Comparison of ENCODE assay signal across 14 cellular contexts in the genomic region with DNA sequence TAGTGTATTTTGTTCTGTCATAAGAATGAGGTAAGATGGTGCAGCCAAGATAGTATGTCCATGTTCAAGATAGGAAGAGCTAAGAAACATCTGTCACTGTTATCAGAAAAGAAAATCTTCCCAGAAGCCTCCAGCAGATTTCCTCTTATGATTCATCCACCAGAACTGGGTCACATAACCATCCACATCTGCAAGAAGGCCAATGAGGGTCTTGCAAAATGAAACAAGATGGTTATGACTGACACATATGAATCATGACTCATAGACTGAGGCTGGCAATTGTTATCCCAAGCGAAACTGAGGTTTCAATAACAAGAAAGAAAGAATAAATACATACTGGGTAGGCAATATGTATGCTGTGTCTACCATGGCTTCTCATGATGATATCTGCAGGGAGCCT. TPM values are rescaled to one million over a fixed set of nuclear protein-coding genes. Genes with fewer than 3 reads are reported as not detected.
DNase-seq lines count a peak whose midpoint lies in the region; ATAC-seq and TF ChIP-seq lines count a peak whose summit lies in the region.
"Had no signal": no experiment of that assay in that cellular context is flagged by ENCODE, and none has a peak within 500 bp of the region (broad histone marks: within the 10 kb centered on the region; RNA-seq: fewer than 3 reads in every experiment).

No MANE protein-coding gene starts in this region.

- DNase-seq in GM04504 (ENCODE audit: low read depth) (peak; percentile 17), KBM-7 (peak; percentile 49), glomerular visceral epithelial cell (ENCODE audit: extremely low spot score) (peak; percentile 40), upper lobe of left lung (no peak), anterior cingulate cortex (lab: John Stamatoyannopoulos, UW) (no peak), aorta (no peak), NCI-H82 (lab: John Stamatoyannopoulos, UW) (no peak)
- DNase-seq in activated T-helper 2 cell treated with anti-CD3 and anti-CD28 coated beads, Interferon-gamma antibody, Interleukin-2, Interleukin-4, amounts not matched to agents 10 μg/mL and 5 μg/mL and 100 μg/mL, durations not matched to agents 14 hours and 24 hours and 36 hours (ENCODE audit: low spot score) = peak; percentile 18
- DNase-seq: activated CD8-positive, alpha-beta memory T cell treated with anti-CD3 and anti-CD28 coated beads, Interleukin-2, amount 50 U/mL, for 48 hours; DMS53; NCI-H345 had no signal

- no peak for TF ChIP-seq POLR2A in upper lobe of left lung (IDR thresholded peaks at IDR 0.05)

- H3K36me3 Mint-ChIP-seq in activated T-helper 2 cell treated with anti-CD3 and anti-CD28 coated beads, Interferon-gamma antibody, Interleukin-2, Interleukin-4, amounts not matched to agents 10 μg/mL and 5 μg/mL and 100 μg/mL, durations not matched to agents 14 hours and 24 hours and 36 hours (ENCODE audit: low read depth) = peaks cover 15% of the 10 kb centered on the region

- intact Hi-C loops in activated T-helper 2 cell treated with anti-CD3 and anti-CD28 coated beads, Interferon-gamma antibody, Interleukin-2, Interleukin-4, amounts not matched to agents 10 μg/mL and 5 μg/mL and 100 μg/mL, durations not matched to agents 14 hours and 24 hours and 36 hours (cut with micrococcal nuclease) = loop anchor here (1.0 to 5.0 kb wide), 4 partner anchors 10 to 904 kb away; a partner anchor contains a TSS
- intact Hi-C loops in aorta (cut with DNase I) = no loop called here

- H3K4me1 ChIP-seq in upper lobe of left lung (no peaks in the 10 kb centered on the region), aorta (ENCODE audit: control insufficient read depth in 1 of 2, insufficient read depth in 2 of 2, low read length in 2 of 2) (no peaks in the 10 kb centered on the region)
- H3K4me1 ChIP-seq: suprapubic skin had no signal

- H3K9me3 Mint-ChIP-seq in activated T-helper 2 cell treated with anti-CD3 and anti-CD28 coated beads, Interferon-gamma antibody, Interleukin-2, Interleukin-4, amounts not matched to agents 10 μg/mL and 5 μg/mL and 100 μg/mL, durations not matched to agents 14 hours and 24 hours and 36 hours = no peaks in the 10 kb centered on the region
- H3K9me3 Mint-ChIP-seq: dendritic cell treated with granulocyte-macrophage colony-stimulating factor and Interleukin-4, amounts not matched to agents 40 ng/mL and 50 ng/mL, for 4 days; nephron had no signal

- WGBS in upper lobe of left lung, 2 donors = 58 to 80% methylated on average over 1 of the region's 1 CpG
- WGBS in aorta, 2 donors = 87 to 97% methylated on average over 1 of the region's 1 CpG

- no peak overlapping the region for H3K27ac ChIP-seq in upper lobe of left lung
- no peak overlapping the region for H3K27ac ChIP-seq in aorta (ENCODE audit: low read depth in 1 of 2, low read length in 2 of 2)
- H3K27ac ChIP-seq: suprapubic skin had no signal

- H3K27ac Mint-ChIP-seq in activated T-helper 2 cell treated with anti-CD3 and anti-CD28 coated beads, Interferon-gamma antibody, Interleukin-2, Interleukin-4, amounts not matched to agents 10 μg/mL and 5 μg/mL and 100 μg/mL, durations not matched to agents 14 hours and 24 hours and 36 hours = peak overlapping the region; percentile 20
- H3K27ac Mint-ChIP-seq: dendritic cell treated with granulocyte-macrophage colony-stimulating factor and Interleukin-4, amounts not matched to agents 40 ng/mL and 50 ng/mL, for 4 days; nephron had no signal

- TF ChIP-seq CTCF in upper lobe of left lung (IDR thresholded peaks at IDR 0.05) = no peak

- no peak overlapping the region for H3K4me3 Mint-ChIP-seq in activated T-helper 2 cell treated with anti-CD3 and anti-CD28 coated beads, Interferon-gamma antibody, Interleukin-2, Interleukin-4, amounts not matched to agents 10 μg/mL and 5 μg/mL and 100 μg/mL, durations not matched to agents 14 hours and 24 hours and 36 hours (ENCODE audit: low read depth)
- H3K4me3 Mint-ChIP-seq: dendritic cell treated with granulocyte-macrophage colony-stimulating factor and Interleukin-4, amounts not matched to agents 40 ng/mL and 50 ng/mL, for 4 days; nephron had no signal

- no peak for ATAC-seq in upper lobe of left lung (ENCODE audit: low FRiP score in 2 of 2)
- ATAC-seq in aorta (ENCODE audit: low FRiP score) = no peak

- H3K9me3 ChIP-seq in upper lobe of left lung (no peaks in the 10 kb centered on the region), aorta (ENCODE audit: control insufficient read depth, low read length) (no peaks in the 10 kb centered on the region)
- H3K9me3 ChIP-seq: suprapubic skin had no signal

- peaks cover 32% of the 10 kb centered on the region for H3K4me1 Mint-ChIP-seq in activated T-helper 2 cell treated with anti-CD3 and anti-CD28 coated beads, Interferon-gamma antibody, Interleukin-2, Interleukin-4, amounts not matched to agents 10 μg/mL and 5 μg/mL and 100 μg/mL, durations not matched to agents 14 hours and 24 hours and 36 hours (ENCODE audit: low read depth)
- H3K4me1 Mint-ChIP-seq: nephron had no signal

- in situ Hi-C loops in KBM-7 (cut with MboI; ENCODE audit: low pct_unique_long_range_greater_than_20kb, low sequenced_read_pairs) = no loop called here

- no peaks in the 10 kb centered on the region for H3K27me3 Mint-ChIP-seq in activated T-helper 2 cell treated with anti-CD3 and anti-CD28 coated beads, Interferon-gamma antibody, Interleukin-2, Interleukin-4, amounts not matched to agents 10 μg/mL and 5 μg/mL and 100 μg/mL, durations not matched to agents 14 hours and 24 hours and 36 hours (ENCODE audit: low read depth)
- H3K27me3 Mint-ChIP-seq: dendritic cell treated with granulocyte-macrophage colony-stimulating factor and Interleukin-4, amounts not matched to agents 40 ng/mL and 50 ng/mL, for 4 days had no signal

- no peaks in the 10 kb centered on the region for H3K36me3 ChIP-seq in upper lobe of left lung
- no peaks in the 10 kb centered on the region for H3K36me3 ChIP-seq in aorta (ENCODE audit: control insufficient read depth in 1 of 2, insufficient read depth in 2 of 2, low read length in 1 of 2)
- H3K36me3 ChIP-seq: suprapubic skin had no signal

- H3K27me3 ChIP-seq in upper lobe of left lung (no peaks in the 10 kb centered on the region), aorta (ENCODE audit: control insufficient read depth in 1 of 2, insufficient read depth in 2 of 2, low read length in 1 of 2) (no peaks in the 10 kb centered on the region)
- H3K27me3 ChIP-seq: suprapubic skin had no signal

- no peak overlapping the region for H3K4me3 ChIP-seq in upper lobe of left lung
- no peak overlapping the region for H3K4me3 ChIP-seq in aorta (ENCODE audit: low read length in 2 of 2)
- H3K4me3 ChIP-seq: suprapubic skin had no signal

- TF ChIP-seq EP300 in upper lobe of left lung (IDR thresholded peaks at IDR 0.05) = no peak

RNA-seq across cellular contexts. Expression of a gene that starts 30.3 kb away (rescaled TPM):
- total RNA-seq in activated T-helper 2 cell treated with anti-CD3 and anti-CD28 coated beads, Interferon-gamma antibody, Interleukin-2, Interleukin-4, amounts not matched to agents 10 μg/mL and 5 μg/mL and 100 μg/mL, durations not matched to agents 14 hours and 24 hours and 36 hours = 8.3 and 9.3 TPM in 2 replicates
- total RNA-seq in upper lobe of left lung (1 to 10 TPM in 5 of 6 donors, under 1 TPM in 1; 0.55 to 7.7 (median 5.5) TPM), aorta (1 to 10 TPM; 5.6 to 6.5 TPM)
- polyA plus RNA-seq in aorta = 1 to 10 TPM in 1 of 2 donors, under 1 TPM in 1; 0.75 to 2.2 TPM

RNA-seq across cellular contexts. Expression of a gene that starts 56.4 kb away (rescaled TPM):
- total RNA-seq in activated T-helper 2 cell treated with anti-CD3 and anti-CD28 coated beads, Interferon-gamma antibody, Interleukin-2, Interleukin-4, amounts not matched to agents 10 μg/mL and 5 μg/mL and 100 μg/mL, durations not matched to agents 14 hours and 24 hours and 36 hours = 16.0 and 18.0 TPM in 2 replicates
- total RNA-seq in upper lobe of left lung (10 to 100 TPM in 5 of 6 donors, 1 to 10 TPM in 1; 4.7 to 29.5 (median 16.7) TPM), aorta (10 to 100 TPM; 18.7 to 25.0 TPM)
- 1 to 10 TPM; 5.1 to 5.5 TPM for polyA plus RNA-seq in aorta

Comparison
In these comparisons a context has a peak if more than half of its experiments do, and no peak if none do; other contexts are left out.
1. DNase-seq: peak in GM04504 (single experiment), KBM-7 (single experiment), activated T-helper 2 cell treated with anti-CD3 and anti-CD28 coated beads, Interferon-gamma antibody, Interleukin-2, Interleukin-4, amounts not matched to agents 10 μg/mL and 5 μg/mL and 100 μg/mL, durations not matched to agents 14 hours and 24 hours and 36 hours (single experiment) and glomerular visceral epithelial cell (single experiment); none in upper lobe of left lung (0 of 2), anterior cingulate cortex (0 of 58), aorta (0 of 2) and NCI-H82 (single experiment).